Comparison of ENCODE assay signal across 8 cellular contexts in the genomic region with DNA sequence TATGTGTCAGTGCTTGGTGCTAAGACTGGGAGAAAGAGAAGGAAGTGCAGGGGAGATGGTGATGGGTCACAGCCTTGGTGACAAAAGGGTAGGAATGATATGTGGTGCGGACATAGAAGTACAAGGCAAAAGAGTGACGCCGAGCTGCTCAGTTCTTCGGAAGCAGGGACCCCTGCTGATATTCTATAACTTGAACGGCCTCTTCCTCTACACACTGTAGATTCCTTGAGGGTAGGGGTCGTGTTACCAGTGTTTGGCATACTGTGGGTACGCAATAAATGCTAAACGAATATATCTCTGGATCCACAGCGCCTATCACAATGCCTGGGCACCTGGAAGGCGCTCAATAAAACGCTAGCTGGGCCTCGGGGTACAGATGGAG. TPM values are rescaled to one million over a fixed set of nuclear protein-coding genes. Genes with fewer than 3 reads are reported as not detected.
A peak's percentile ranks its signal among the peaks of the same experiment; 100 is the strongest.
DNase-seq lines count a peak whose midpoint lies in the region; ATAC-seq lines count a peak whose summit lies in the region.

No MANE protein-coding gene starts in this region.

- ATAC-seq in HG03378 (IDR thresholded peaks at IDR 0.05; ENCODE audit: unreplicated experiment) (no peak), HG02870 (IDR thresholded peaks at IDR 0.05; ENCODE audit: unreplicated experiment) (no peak), HG03280 (IDR thresholded peaks at IDR 0.05; ENCODE audit: unreplicated experiment) (no peak)

- H3K27me3 ChIP-seq in GM23248 (replicated peaks; ENCODE audit: insufficient read depth) (no peaks in the 10 kb centered on the region), iPS-15b (ENCODE audit: control insufficient read depth, insufficient read depth, low read length) (no peaks in the 10 kb centered on the region), stomach smooth muscle (ENCODE audit: control insufficient read depth in 1 of 2, insufficient read depth in 2 of 2, low read length in 2 of 2) (no peaks in the 10 kb centered on the region)

- H3K9me3 ChIP-seq in GM23248 (ENCODE audit: low read depth) (no peaks in the 10 kb centered on the region), SK-N-MC (ENCODE audit: low read depth, low read length) (no peaks in the 10 kb centered on the region), iPS-15b (ENCODE audit: control insufficient read depth, insufficient read depth, low read length) (no peaks in the 10 kb centered on the region), stomach smooth muscle (ENCODE audit: control insufficient read depth in 2 of 2, low read length in 2 of 2) (no peaks in the 10 kb centered on the region)

- H3K9ac ChIP-seq in GM23248 (peak overlapping the region; percentile 93), SK-N-MC (ENCODE audit: insufficient read length) (peak overlapping the region; percentile 91), iPS-15b (ENCODE audit: low read depth, low read length) (peak overlapping the region; percentile 97), stomach smooth muscle (ENCODE audit: low read length in 2 of 2) (peak overlapping the region; percentile 84 to 96)

- in situ Hi-C loops in GM23248 (cut with MboI), result no loop called here

- H3K27ac ChIP-seq in GM23248 (peak overlapping the region; percentile 64), SK-N-MC (peak overlapping the region; percentile 64; the same call in 1 of the 2 replicates), stomach smooth muscle (ENCODE audit: low read length) (peak overlapping the region; percentile 92)

- peak overlapping the region; percentile 93 for H3K4me3 ChIP-seq in GM23248
- peak overlapping the region; percentile 94 for H3K4me3 ChIP-seq in SK-N-MC
- H3K4me3 ChIP-seq in iPS-15b (ENCODE audit: low read depth, low read length), result peak overlapping the region; percentile 96
- H3K4me3 ChIP-seq in stomach smooth muscle (ENCODE audit: low read length in 2 of 2), result peak overlapping the region; percentile 87 to 97

- no peaks in the 10 kb centered on the region for H4K20me1 ChIP-seq in GM23248 (ENCODE audit: insufficient read depth)

- H3K9me2 ChIP-seq in GM23248 (ENCODE audit: insufficient read depth), result no peaks in the 10 kb centered on the region

- peak overlapping the region; percentile 98 for H2AFZ ChIP-seq in GM23248

- peaks cover 52% of the 10 kb centered on the region for H3K79me2 ChIP-seq in GM23248 (ENCODE audit: insufficient read depth)

- no peaks in the 10 kb centered on the region for H3F3A ChIP-seq in GM23248 (ENCODE audit: insufficient read depth)

- peak overlapping the region; percentile 99 for H3K4me2 ChIP-seq in GM23248 (ENCODE audit: unreplicated experiment)

- 1% methylated on average over 12 of the region's 12 CpGs for WGBS in GM23248 (ENCODE audit: low coverage in 1 of 2, low lambda C conversion rate in 2 of 2, missing lambda C conversion rate in 2 of 2), 2 experiments

- peak; percentile 35 for DNase-seq in GM23248
- no peak for DNase-seq in SK-N-MC (ENCODE audit: low read depth, low spot score)
- no peak for DNase-seq in EL

- H3K36me3 ChIP-seq in GM23248 (ENCODE audit: low read depth) (no peaks in the 10 kb centered on the region), SK-N-MC (ENCODE audit: insufficient read depth, low read length) (no peaks in the 10 kb centered on the region), iPS-15b (ENCODE audit: control insufficient read depth, insufficient read depth, low read length) (no peaks in the 10 kb centered on the region), stomach smooth muscle (ENCODE audit: control insufficient read depth in 2 of 2, insufficient read depth in 2 of 2, low read length in 2 of 2) (no peaks in the 10 kb centered on the region)

- H3K4me1 ChIP-seq in GM23248 (ENCODE audit: insufficient read depth) (peaks cover 7% of the 10 kb centered on the region; the same call in 1 of the 2 replicates), iPS-15b (ENCODE audit: control insufficient read depth, insufficient read depth, low read length) (peaks cover 11% of the 10 kb centered on the region), stomach smooth muscle (ENCODE audit: control insufficient read depth, insufficient read depth, low read length) (peaks cover 8% of the 10 kb centered on the region)

RNA-seq across cellular contexts. Expression of a gene that starts 0.5 kb away (rescaled TPM):
- 4.2 and 5.3 TPM in 2 replicates for total RNA-seq in GM23248 (2014; rRNA removed; shearing (Covaris generic))
- polyA plus RNA-seq in GM23248 (2016; fragmentation: Nextera tagmentation; extraction: Ambion mirVana), result 6.4 and 7.4 TPM in 2 replicates

RNA-seq across cellular contexts. Expression of a gene that starts 16.9 kb away (rescaled TPM):
- 42.7 and 66.4 TPM in 2 replicates for total RNA-seq in GM23248 (2014; rRNA removed; shearing (Covaris generic))
- 55.1 and 56.7 TPM in 2 replicates for polyA plus RNA-seq in GM23248 (2016; fragmentation: Nextera tagmentation; extraction: Ambion mirVana)
